14 cellular contexts compared by ENCODE assay signal in the genomic region with DNA sequence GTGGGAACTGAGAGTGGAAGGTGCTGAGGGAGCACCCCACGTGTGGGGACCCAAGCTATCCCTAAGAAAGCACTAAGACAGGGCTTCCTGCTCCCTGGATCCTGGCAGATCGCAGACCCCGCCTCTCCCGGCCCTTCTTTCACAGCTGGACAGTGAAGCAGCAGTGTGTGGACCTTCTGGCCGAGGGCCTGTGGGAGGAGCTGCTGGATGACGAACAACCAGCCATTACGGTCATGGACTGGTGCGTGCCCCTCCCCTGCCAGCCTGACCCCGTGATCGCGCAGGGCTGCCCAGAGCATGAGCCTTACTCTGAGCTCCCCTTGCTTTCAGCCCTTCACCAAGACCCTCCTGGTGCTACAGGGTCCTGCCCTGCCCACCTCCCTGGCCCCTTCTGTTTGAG. TPM values are rescaled to one million over a fixed set of nuclear protein-coding genes. Genes with fewer than 3 reads are reported as not detected.
DNase-seq lines count a peak whose midpoint lies in the region; ATAC-seq, FAIRE-seq and TF ChIP-seq lines count a peak whose summit lies in the region.
"Had no signal": no experiment of that assay in that cellular context is flagged by ENCODE, and none has a peak within 500 bp of the region (broad histone marks: within the 10 kb centered on the region; RNA-seq: fewer than 3 reads in every experiment).

No MANE protein-coding gene starts in this region.

- ATAC-seq in naive thymus-derived CD8-positive, alpha-beta T cell, result no peak
- no peak for ATAC-seq in GM21423 (IDR thresholded peaks at IDR 0.05; ENCODE audit: unreplicated experiment)

- H2BK120ac ChIP-seq in neuronal stem cell (ENCODE audit: low read depth, low read length), result no peak overlapping the region

- H3K4me3 Mint-ChIP-seq in naive thymus-derived CD8-positive, alpha-beta T cell, result peak overlapping the region in 1 of 10 donors; percentile 30
- H3K4me3 Mint-ChIP-seq: stimulated activated naive B cell treated with anti-CD40 and anti-IgM and Interleukin-4, amounts not matched to agents 10 μg/mL and 1 μg/mL and 100 μg/mL, for 72 hours had no signal

- peak overlapping the region; percentile 32 for H2BK15ac ChIP-seq in neuronal stem cell (ENCODE audit: low read length)

- H2BK12ac ChIP-seq in neuronal stem cell (ENCODE audit: low read length), result no peak overlapping the region

- no peak overlapping the region for H2AK5ac ChIP-seq in neuronal stem cell (ENCODE audit: low read depth, low read length)

- peaks cover 3 to 53% (median 26%) of the 10 kb centered on the region in 3 experiments for H3K27me3 ChIP-seq in neuronal stem cell (ENCODE audit: control insufficient read depth in 3 of 3, insufficient read depth in 3 of 3, low read depth in 1 of 3, low read length in 3 of 3)
- peaks cover 27% of the 10 kb centered on the region for H3K27me3 ChIP-seq in hepatocyte

- H2AFZ ChIP-seq in neuronal stem cell (ENCODE audit: low read length), result peak overlapping the region; percentile 86
- no peak overlapping the region for H2AFZ ChIP-seq in hepatocyte

- H4K20me1 ChIP-seq in hepatocyte (ENCODE audit: insufficient read depth, poor library complexity, severe bottlenecking), result no peaks in the 10 kb centered on the region

- DNase-seq in DMS53 treated with DMSO at 0.1 percent for 48 hours (lab: John Stamatoyannopoulos, UW; ENCODE audit: unreplicated experiment) (peak; percentile 41), RCC 7860 (ENCODE audit: low spot score) (peak; percentile 55), fibroblast of the aortic adventitia (ENCODE audit: low read depth) (peak; percentile 71), neuronal stem cell (ENCODE audit: low spot score) (no peak), NCI-H1436 treated with DMSO at 0.1 percent for 48 hours (lab: John Stamatoyannopoulos, UW) (no peak), hepatocyte (ENCODE audit: low spot score) (no peak)
- no peak for DNase-seq in naive thymus-derived CD8-positive, alpha-beta T cell
- DNase-seq: DND-41; NCI-H1105 treated with DMSO at 0.1 percent for 48 hours; stimulated activated naive B cell treated with anti-CD40 and anti-IgM and Interleukin-4, amounts not matched to agents 10 μg/mL and 1 μg/mL and 100 μg/mL, for 72 hours had no signal

- TF ChIP-seq CTCF in fibroblast of the aortic adventitia (IDR thresholded peaks at IDR 0.05; ENCODE audit: insufficient read depth, low read length), result no peak
- no peak for TF ChIP-seq CTCF in hepatocyte (IDR thresholded peaks at IDR 0.05; ENCODE audit: poor library complexity)

- no peaks in the 10 kb centered on the region for H3K36me3 Mint-ChIP-seq in naive thymus-derived CD8-positive, alpha-beta T cell
- H3K36me3 Mint-ChIP-seq: stimulated activated naive B cell treated with anti-CD40 and anti-IgM and Interleukin-4, amounts not matched to agents 10 μg/mL and 1 μg/mL and 100 μg/mL, for 72 hours had no signal

- H3K79me1 ChIP-seq in neuronal stem cell (ENCODE audit: low read depth, low read length), result peaks cover 1% of the 10 kb centered on the region

- H3K27ac Mint-ChIP-seq in naive thymus-derived CD8-positive, alpha-beta T cell, result no peak overlapping the region
- H3K27ac Mint-ChIP-seq: stimulated activated naive B cell treated with anti-CD40 and anti-IgM and Interleukin-4, amounts not matched to agents 10 μg/mL and 1 μg/mL and 100 μg/mL, for 72 hours had no signal

- H3K27ac ChIP-seq in neuronal stem cell (replicated peaks; ENCODE audit: low read length) (no peak overlapping the region), hepatocyte (no peak overlapping the region)

- no peak overlapping the region for H2BK5ac ChIP-seq in neuronal stem cell (ENCODE audit: low read length)

- no peak overlapping the region for H3K18ac ChIP-seq in neuronal stem cell (ENCODE audit: low read length)

- no peak overlapping the region for H4K8ac ChIP-seq in neuronal stem cell (ENCODE audit: low read depth, low read length)

- FAIRE-seq in RCC 7860 (lab: Jason Lieb, UNC), result no peak

- WGBS in neuronal stem cell (ENCODE audit: extremely low coverage in 2 of 2, insufficient read length in 2 of 2, insufficient replicate concordance in 1 of 2), 2 donors, result no CpG with 5 or more reads among the region's 11 CpGs
- 61% methylated on average over 11 of the region's 11 CpGs for WGBS in hepatocyte (ENCODE audit: low lambda C conversion rate, missing lambda C conversion rate)

- peaks cover 27 to 94% (median 50%) of the 10 kb centered on the region in 5 donors for H3K27me3 Mint-ChIP-seq in naive thymus-derived CD8-positive, alpha-beta T cell

- no peak overlapping the region for H3K14ac ChIP-seq in neuronal stem cell (ENCODE audit: low read length)

- H3K9me3 Mint-ChIP-seq in naive thymus-derived CD8-positive, alpha-beta T cell, result no peaks in the 10 kb centered on the region
- H3K9me3 Mint-ChIP-seq: stimulated activated naive B cell treated with anti-CD40 and anti-IgM and Interleukin-4, amounts not matched to agents 10 μg/mL and 1 μg/mL and 100 μg/mL, for 72 hours had no signal

- H3K9me2 ChIP-seq in hepatocyte (replicated peaks; ENCODE audit: insufficient read depth), result no peaks in the 10 kb centered on the region

- no peak overlapping the region for H3K9ac ChIP-seq in neuronal stem cell (ENCODE audit: low read depth, low read length, poor library complexity)

- no peak overlapping the region for H4K91ac ChIP-seq in neuronal stem cell (ENCODE audit: low read depth, low read length, poor library complexity)

- no peak overlapping the region for H3K4me2 ChIP-seq in neuronal stem cell (ENCODE audit: insufficient read depth, low read length, poor library complexity, severe bottlenecking)
- no peak overlapping the region for H3K4me2 ChIP-seq in hepatocyte

- H3K4me3 ChIP-seq in fibroblast of the aortic adventitia (ENCODE audit: low read depth, low read length), result no peak overlapping the region
- peak overlapping the region in 1 of 2 donors; percentile 5 for H3K4me3 ChIP-seq in neuronal stem cell (ENCODE audit: low read length in 2 of 2)
- H3K4me3 ChIP-seq in hepatocyte, result no peak overlapping the region

- H3K4me1 Mint-ChIP-seq in naive thymus-derived CD8-positive, alpha-beta T cell, result peaks cover 11 to 30% (median 22%) of the 10 kb centered on the region in 4 donors

- no peak overlapping the region for H3K4ac ChIP-seq in neuronal stem cell (ENCODE audit: low read length)

- H3K4me1 ChIP-seq in neuronal stem cell (ENCODE audit: control insufficient read depth in 2 of 2, insufficient read depth in 1 of 2, low read depth in 1 of 2, low read length in 2 of 2) (peaks cover 6 to 12% of the 10 kb centered on the region in 2 donors), hepatocyte (ENCODE audit: insufficient read depth) (peaks cover 10% of the 10 kb centered on the region)

- no peaks in the 10 kb centered on the region for H3K79me2 ChIP-seq in hepatocyte

- H3K23ac ChIP-seq in neuronal stem cell (ENCODE audit: low read depth, low read length, poor library complexity), result no peak overlapping the region

- no peaks in the 10 kb centered on the region for H3K36me3 ChIP-seq in neuronal stem cell (replicated peaks in 1 of 2; ENCODE audit: control insufficient read depth in 2 of 2, insufficient read depth in 2 of 2, low read length in 2 of 2)
- no peaks in the 10 kb centered on the region for H3K36me3 ChIP-seq in hepatocyte (replicated peaks; ENCODE audit: insufficient read depth, low read depth)

- POLR2A ChIA-PET in naive thymus-derived CD8-positive, alpha-beta T cell (lab: Charles Lee), result no interaction called here

- H3K9me3 ChIP-seq in neuronal stem cell (replicated peaks in 1 of 2; ENCODE audit: control insufficient read depth in 2 of 2, insufficient read depth in 1 of 2, low read depth in 1 of 2, low read length in 2 of 2), result no peaks in the 10 kb centered on the region
- no peaks in the 10 kb centered on the region for H3K9me3 ChIP-seq in hepatocyte (ENCODE audit: low read depth)

RNA-seq across cellular contexts. Expression of gene NCCRP1, which starts 2.3 kb away (rescaled TPM):
- total RNA-seq in fibroblast of the aortic adventitia (ENCODE audit: low replicate concordance), result not detected in 2 replicates
- polyA plus RNA-seq in neuronal stem cell (2013, experiment 1 of 2), result 2.0 TPM
- polyA plus RNA-seq in neuronal stem cell (2013, experiment 2 of 2), result 1.6 TPM
- 1.6 and 2.5 TPM in 2 replicates for total RNA-seq in hepatocyte
- 7.0 and 13.6 TPM in 2 replicates for polyA plus RNA-seq in hepatocyte
- total RNA-seq in naive thymus-derived CD8-positive, alpha-beta T cell, result not detected
- not detected for polyA plus RNA-seq in naive thymus-derived CD8-positive, alpha-beta T cell
- total RNA-seq: glomerular endothelial cell; pulmonary artery endothelial cell; T-helper 2 cell treated with Interferon-gamma antibody and Interleukin-4, amounts not matched to agents 100 ng/mL and 5 ng/mL, for 36 hours had no signal

RNA-seq across cellular contexts. Expression of gene SYCN, which starts 5.0 kb away (rescaled TPM):
- total RNA-seq in fibroblast of the aortic adventitia (ENCODE audit: low replicate concordance), result not detected in 2 replicates
- not detected for polyA plus RNA-seq in neuronal stem cell (2013, experiment 1 of 2)
- not detected for polyA plus RNA-seq in neuronal stem cell (2013, experiment 2 of 2)
- total RNA-seq in hepatocyte, result 2.5 TPM in 1 of 2 replicates, not detected in the other
- 0.37 TPM in 1 of 2 replicates, not detected in the other for polyA plus RNA-seq in hepatocyte
- not detected for total RNA-seq in naive thymus-derived CD8-positive, alpha-beta T cell
- polyA plus RNA-seq in naive thymus-derived CD8-positive, alpha-beta T cell, result not detected
- total RNA-seq: glomerular endothelial cell; pulmonary artery endothelial cell; T-helper 2 cell treated with Interferon-gamma antibody and Interleukin-4, amounts not matched to agents 100 ng/mL and 5 ng/mL, for 36 hours had no signal

RNA-seq across cellular contexts. Expression of gene IFNL3, which starts 45.8 kb away (rescaled TPM):
- total RNA-seq in fibroblast of the aortic adventitia (ENCODE audit: low replicate concordance), result not detected in 2 replicates
- not detected for polyA plus RNA-seq in neuronal stem cell (2013, experiment 1 of 2)
- polyA plus RNA-seq in neuronal stem cell (2013, experiment 2 of 2), result 0.06 TPM
- not detected in 2 replicates for total RNA-seq in hepatocyte
- 0.26 TPM in 1 of 2 replicates, not detected in the other for polyA plus RNA-seq in hepatocyte
- not detected for total RNA-seq in naive thymus-derived CD8-positive, alpha-beta T cell
- not detected for polyA plus RNA-seq in naive thymus-derived CD8-positive, alpha-beta T cell
- total RNA-seq: glomerular endothelial cell; pulmonary artery endothelial cell; T-helper 2 cell treated with Interferon-gamma antibody and Interleukin-4, amounts not matched to agents 100 ng/mL and 5 ng/mL, for 36 hours had no signal

RNA-seq across cellular contexts. Expression of gene IFNL4, which starts 49.6 kb away (rescaled TPM):
- not detected in 2 replicates for total RNA-seq in fibroblast of the aortic adventitia (ENCODE audit: low replicate concordance)
- 0.03 TPM for polyA plus RNA-seq in neuronal stem cell (2013, experiment 1 of 2)
- polyA plus RNA-seq in neuronal stem cell (2013, experiment 2 of 2), result 0.03 TPM
- not detected in 2 replicates for total RNA-seq in hepatocyte
- 0.29 TPM in 1 of 2 replicates, not detected in the other for polyA plus RNA-seq in hepatocyte
- total RNA-seq in naive thymus-derived CD8-positive, alpha-beta T cell, result not detected
- under 1 TPM in 2 of 3 donors, not detected in 1; 0.11 to 0.17 TPM for polyA plus RNA-seq in naive thymus-derived CD8-positive, alpha-beta T cell
- total RNA-seq: glomerular endothelial cell; pulmonary artery endothelial cell; T-helper 2 cell treated with Interferon-gamma antibody and Interleukin-4, amounts not matched to agents 100 ng/mL and 5 ng/mL, for 36 hours had no signal

Comparison
In these comparisons a context has a peak if more than half of its experiments do, and no peak if none do; other contexts are left out.
1. DNase-seq: peak in DMS53 treated with DMSO at 0.1 percent for 48 hours (single experiment), RCC 7860 (single experiment) and fibroblast of the aortic adventitia (single experiment); none in neuronal stem cell (single experiment), NCI-H1436 treated with DMSO at 0.1 percent for 48 hours (single experiment), hepatocyte (single experiment) and naive thymus-derived CD8-positive, alpha-beta T cell (0 of 10).